ENCODE assay signal across 4 cellular contexts in genomic region chr7:11675163-11675562, GRCh38.
"Had no signal": no experiment of that assay in that cellular context is flagged by ENCODE, and none has a peak within 500 bp of the region (broad histone marks: within the 10 kb centered on the region; RNA-seq: fewer than 3 reads in every experiment).

No MANE protein-coding gene starts in this region.

- H3K27ac ChIP-seq: HL-60 had no signal

- ATAC-seq: HepG2, K562 had no signal

- DNase-seq: IMR-90 had no signal

- H3K4me3 ChIP-seq: K562 had no signal
